Comparison of ENCODE assay signal across 8 cellular contexts in the genomic region with DNA sequence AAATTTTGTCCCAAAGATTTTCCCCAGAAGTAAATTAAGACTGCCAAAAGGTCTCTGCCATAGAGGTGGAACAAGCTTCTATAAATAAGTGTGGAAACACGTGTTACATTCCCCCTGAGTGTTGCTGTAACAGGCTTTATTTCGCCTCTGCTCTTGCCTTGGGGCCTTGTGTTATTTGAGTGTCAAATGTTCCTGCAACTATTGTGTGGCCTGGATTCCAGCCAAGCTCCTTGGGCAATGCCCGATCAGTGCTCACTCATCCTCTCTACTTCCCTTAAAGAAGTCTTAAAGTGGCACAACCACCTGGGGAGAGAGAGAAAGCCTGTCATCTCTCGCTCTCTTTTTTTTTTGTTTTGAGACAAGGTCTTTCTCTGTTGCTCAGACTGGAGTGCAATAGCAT.
A peak's percentile ranks its signal among the peaks of the same experiment; 100 is the strongest.
DNase-seq lines count a peak whose midpoint lies in the region; ATAC-seq and TF ChIP-seq lines count a peak whose summit lies in the region.

No MANE protein-coding gene starts in this region.

- H3K9me3 ChIP-seq in SK-N-MC (ENCODE audit: low read depth, low read length) (no peaks in the 10 kb centered on the region), stomach smooth muscle (ENCODE audit: control insufficient read depth in 2 of 2, low read length in 2 of 2) (no peaks in the 10 kb centered on the region)

- TF ChIP-seq CTCF in LNCaP clone FGC (IDR thresholded peaks at IDR 0.05; ENCODE audit: control insufficient read depth, extremely low read depth, insufficient read depth) = no peak

- peak overlapping the region; percentile 70; the same call in 1 of the 2 replicates for H3K27ac ChIP-seq in SK-N-MC
- H3K27ac ChIP-seq in stomach smooth muscle (ENCODE audit: low read length) = peak overlapping the region; percentile 24

- H3K36me3 ChIP-seq in SK-N-MC (ENCODE audit: insufficient read depth, low read length) (no peaks in the 10 kb centered on the region), stomach smooth muscle (ENCODE audit: control insufficient read depth in 2 of 2, insufficient read depth in 2 of 2, low read length in 2 of 2) (no peaks in the 10 kb centered on the region)

- H3K4me3 ChIP-seq in LNCaP clone FGC (ENCODE audit: low read depth, low read length) (no peak overlapping the region), SK-N-MC (peak overlapping the region; percentile 37), stomach smooth muscle (ENCODE audit: low read length in 2 of 2) (no peak overlapping the region)

- intact Hi-C loops in Right ventricle myocardium inferior (cut with DNase I) = no loop called here

- H3K27me3 ChIP-seq in stomach smooth muscle (ENCODE audit: control insufficient read depth in 1 of 2, insufficient read depth in 2 of 2, low read length in 2 of 2) = no peaks in the 10 kb centered on the region

- H3K9ac ChIP-seq in SK-N-MC (ENCODE audit: insufficient read length) = no peak overlapping the region
- no peak overlapping the region for H3K9ac ChIP-seq in stomach smooth muscle (ENCODE audit: low read length in 2 of 2)

- H3K4me1 ChIP-seq in stomach smooth muscle (ENCODE audit: control insufficient read depth, insufficient read depth, low read length) = peaks cover 12% of the 10 kb centered on the region

- ATAC-seq in Right ventricle myocardium inferior = peak; percentile 93
- ATAC-seq in HG02884 (IDR thresholded peaks at IDR 0.05; ENCODE audit: unreplicated experiment) = no peak
- ATAC-seq in GM19023 (IDR thresholded peaks at IDR 0.05; ENCODE audit: unreplicated experiment) = no peak
- no peak for ATAC-seq in GM18868 (IDR thresholded peaks at IDR 0.05; ENCODE audit: unreplicated experiment)

- peak; percentile 98 for DNase-seq in AML-193 (lab: John Stamatoyannopoulos, UW)
- DNase-seq in LNCaP clone FGC (ENCODE audit: low read depth) = peak; percentile 75
- DNase-seq in SK-N-MC (ENCODE audit: low read depth, low spot score) = peak; percentile 71
- peak; percentile 93 for DNase-seq in Right ventricle myocardium inferior (ENCODE audit: missing footprints)
